9 cellular contexts compared by ENCODE assay signal in genomic region chr4:87375719-87376291, GRCh38. TPM values are rescaled to one million over a fixed set of nuclear protein-coding genes. Genes with fewer than 3 reads are reported as not detected.
DNase-seq lines count a peak whose midpoint lies in the region; ATAC-seq, FAIRE-seq and TF ChIP-seq lines count a peak whose summit lies in the region.
"Had no signal": no experiment of that assay in that cellular context is flagged by ENCODE, and none has a peak within 500 bp of the region (broad histone marks: within the 10 kb centered on the region; RNA-seq: fewer than 3 reads in every experiment).

No MANE protein-coding gene starts in this region.

- no peak for DNase-seq in D721Med (ENCODE audit: insufficient read length, low spot score)
- DNase-seq in NCI-H226: peak; percentile 36
- DNase-seq in cerebellum (ENCODE audit: low spot score): peak; percentile 50
- DNase-seq in HepG2 (ENCODE audit: low spot score): peak; percentile 61
- DNase-seq in aorta: no peak
- no peak for DNase-seq in UCSD-AML1 (lab: John Stamatoyannopoulos, UW; ENCODE audit: unreplicated experiment)
- DNase-seq in NCI-H2171 treated with DMSO at 0.1 percent for 48 hours (lab: John Stamatoyannopoulos, UW): no peak

- in situ Hi-C loops in HepG2 (cut with HindIII; ENCODE audit: extremely low pct_ligation_motif_present, low pct_unique_long_range_greater_than_20kb): loop anchor here (10.0 kb wide), 1 partner anchor 89 kb away; no protein-coding TSS in a partner anchor

- 49% methylated on average over 4 of the region's 4 CpGs for WGBS in HepG2 (ENCODE audit: low lambda C conversion rate)
- 34 to 46% methylated on average over 4 of the region's 4 CpGs for WGBS in aorta, 2 donors

- TF ChIP-seq RAD21 in HepG2 (CRISPR knock-in tag; IDR thresholded peaks at IDR 0.05): peak; percentile 76

- BruUV-seq in HepG2 (replicated peaks; lab: Mats Ljungman, UMichigan): no TSS peak

- H2AFZ ChIP-seq in HepG2 (ENCODE audit: low read length): no peak overlapping the region

- H3K4me2 ChIP-seq in HepG2 (ENCODE audit: low read depth, low read length): no peak overlapping the region

- no peaks in the 10 kb centered on the region for H3K27me3 ChIP-seq in HepG2 (ENCODE audit: control insufficient read depth in 1 of 2, insufficient read depth in 2 of 2, low read length in 2 of 2)
- H3K27me3 ChIP-seq in aorta (ENCODE audit: control insufficient read depth in 1 of 2, insufficient read depth in 2 of 2, low read length in 1 of 2): no peaks in the 10 kb centered on the region

- no peak overlapping the region for H3K9ac ChIP-seq in HepG2 (ENCODE audit: insufficient read depth, low read depth, low read length)

- H3K4me1 ChIP-seq in HepG2 (ENCODE audit: insufficient read depth, low read length) (peaks cover 15% of the 10 kb centered on the region), aorta (ENCODE audit: control insufficient read depth in 1 of 2, insufficient read depth in 2 of 2, low read length in 2 of 2) (no peaks in the 10 kb centered on the region)

- TF ChIP-seq CTCF in D721Med (IDR thresholded peaks at IDR 0.05; ENCODE audit: insufficient read depth, missing control alignments) (peak; percentile 75), HepG2 (CRISPR knock-in tag; IDR thresholded peaks at IDR 0.05) (peak; percentile 75)

- peak; percentile 62 for ATAC-seq in GM21515 (IDR thresholded peaks at IDR 0.05; ENCODE audit: unreplicated experiment)
- peak; percentile 75 for ATAC-seq in HepG2
- peak; percentile 88 for ATAC-seq in aorta (ENCODE audit: low FRiP score)

- no peaks in the 10 kb centered on the region for H3K9me3 ChIP-seq in HepG2 (ENCODE audit: low read length)
- no peaks in the 10 kb centered on the region for H3K9me3 ChIP-seq in aorta (ENCODE audit: control insufficient read depth, low read length)

- POLR2A ChIA-PET in HepG2 (lab: Yijun Ruan, JAX): interaction anchor here (1.1 to 3.1 kb wide), 3 partner anchors 12 to 47 kb away, joined by 4 to 13 read pairs (median 5); partner anchors contain the start of genes HSD17B11 and NUDT9

- H3K36me3 ChIP-seq in HepG2 (replicated peaks in 1 of 2; ENCODE audit: control insufficient read depth in 1 of 2, insufficient read depth in 2 of 2, low read length in 2 of 2): peaks cover 15 to 51% of the 10 kb centered on the region in 2 experiments
- H3K36me3 ChIP-seq in aorta (ENCODE audit: control insufficient read depth in 1 of 2, insufficient read depth in 2 of 2, low read length in 1 of 2): no peaks in the 10 kb centered on the region

- H3K79me2 ChIP-seq in HepG2 (ENCODE audit: insufficient read depth, low read length): peaks cover 8% of the 10 kb centered on the region

- no peak overlapping the region for H3K4me3 ChIP-seq in HepG2 (replicated peaks in 1 of 3; ENCODE audit: insufficient read depth in 1 of 3, low read depth in 2 of 3, low read length in 3 of 3)
- no peak overlapping the region for H3K4me3 ChIP-seq in aorta (ENCODE audit: low read length in 2 of 2)
- H3K4me3 ChIP-seq: SK-N-MC had no signal

- intact Hi-C loops in HepG2 (cut with micrococcal nuclease; ENCODE audit: unreplicated experiment): loop anchor here (1.0 to 10.0 kb wide), 3 partner anchors 49 to 89 kb away; partner anchors contain the start of gene NUDT9
- intact Hi-C loops in aorta (cut with DNase I): loop anchor here (2.0 to 5.0 kb wide), 4 partner anchors 46 to 471 kb away; partner anchors contain the start of gene NUDT9 (in 1 of the 2)

- H3K27ac ChIP-seq in HepG2 (ENCODE audit: extremely low read length, insufficient read depth, low read length) (no peak overlapping the region), aorta (ENCODE audit: low read depth in 1 of 2, low read length in 2 of 2) (no peak overlapping the region)
- H3K27ac ChIP-seq: SK-N-MC had no signal

- no peak for TF ChIP-seq POLR2A in HepG2 (IDR thresholded peaks at IDR 0.05; ENCODE audit: insufficient read depth in 1 of 2, low read depth in 2 of 2, low read length in 2 of 2)

- CTCF ChIA-PET in HepG2 (lab: Yijun Ruan, JAX; ENCODE audit: low intra/inter-chr PET ratio, low total read pairs): interaction anchor here (1.6 to 4.2 kb wide), 2 partner anchors 76 to 89 kb away, joined by 7 to 56 read pairs; no protein-coding TSS in a partner anchor

- peaks cover 18% of the 10 kb centered on the region; the same call in 1 of the 2 replicates for H4K20me1 ChIP-seq in HepG2 (ENCODE audit: insufficient read depth, low read length)

- FAIRE-seq in D721Med (lab: Jason Lieb, UNC): no peak
- peak; percentile 87 for FAIRE-seq in HepG2 (lab: Jason Lieb, UNC)

- TF ChIP-seq EP300 in HepG2 (IDR thresholded peaks at IDR 0.05; ENCODE audit: low read depth in 2 of 2, low read length in 2 of 2): peak in 1 of 2 experiments; percentile 20; a peak in 1 of 4 replicates
- TF ChIP-seq EP300 in HepG2 (CRISPR knock-in tag; IDR thresholded peaks at IDR 0.05; ENCODE audit: borderline replicate concordance): no peak

RNA-seq across cellular contexts. Expression of gene HSD17B11, which starts 15.2 kb away (rescaled TPM):
- total RNA-seq in cerebellum (25.1 TPM), HepG2 (2016; rRNA removed; fragmentation: Illumina TruSeq; extraction: Trizol) (120 and 158 TPM in 2 replicates), aorta (10 to 100 TPM; 35.5 to 74.8 TPM)
- 37.4 and 46.0 TPM in 2 replicates for total RNA-seq in HepG2 (2016; cell fraction: cytosol; rRNA removed; fragmentation: Illumina TruSeq; extraction: Trizol; ENCODE audit: low read depth)
- total RNA-seq in HepG2 (2016; cell fraction: insoluble cytoplasmic fraction; rRNA removed; fragmentation: Illumina TruSeq; extraction: Trizol): 110 and 160 TPM in 2 replicates
- total RNA-seq in HepG2 (2016; cell fraction: membrane; rRNA removed; fragmentation: Illumina TruSeq; extraction: Trizol): 80.0 and 109 TPM in 2 replicates
- total RNA-seq in HepG2 (2016; cell fraction: nucleus; rRNA removed; fragmentation: Illumina TruSeq; extraction: Trizol): 123 and 135 TPM in 2 replicates
- polyA plus RNA-seq in HepG2 (2011; rRNA removed) (99.1 and 121 TPM in 2 replicates), aorta (10 to 100 TPM; 52.6 to 77.6 TPM)
- polyA plus RNA-seq in HepG2 (2011; cell fraction: cytosol; rRNA removed): 45.0 and 85.9 TPM in 2 replicates
- polyA plus RNA-seq in HepG2 (2011; cell fraction: nucleus; rRNA removed): 16.3 and 22.2 TPM in 2 replicates
- 185 and 257 TPM in 2 replicates for polyA plus RNA-seq in HepG2 (2012)
- polyA plus RNA-seq in HepG2 (2016; cell fraction: cytosol; fragmentation: Illumina TruSeq; extraction: Trizol; ENCODE audit: low read depth): 40.7 and 42.3 TPM in 2 replicates
- polyA plus RNA-seq in HepG2 (2016; cell fraction: insoluble cytoplasmic fraction; fragmentation: Illumina TruSeq; extraction: Trizol; ENCODE audit: low read depth): 99.3 and 110 TPM in 2 replicates
- 66.9 and 69.9 TPM in 2 replicates for polyA plus RNA-seq in HepG2 (2016; cell fraction: membrane; fragmentation: Illumina TruSeq; extraction: Trizol; ENCODE audit: low read depth)
- 168 and 180 TPM in 2 replicates for polyA plus RNA-seq in HepG2 (2016; cell fraction: nucleus; fragmentation: Illumina TruSeq; extraction: Trizol; ENCODE audit: insufficient read depth, low read depth)
- polyA minus RNA-seq in HepG2 (2011; rRNA and poly(A)+ RNA removed; ENCODE audit: low replicate concordance): 14.6 and 50.4 TPM in 2 replicates
- 52.1 and 76.8 TPM in 2 replicates for polyA minus RNA-seq in HepG2 (2011; cell fraction: cytosol; rRNA and poly(A)+ RNA removed)
- 62.1 and 76.0 TPM in 2 replicates for polyA minus RNA-seq in HepG2 (2011; cell fraction: nucleus; rRNA and poly(A)+ RNA removed)

RNA-seq across cellular contexts. Expression of gene NUDT9, which starts 46.6 kb away (rescaled TPM):
- total RNA-seq in cerebellum (16.2 TPM), HepG2 (2016; rRNA removed; fragmentation: Illumina TruSeq; extraction: Trizol) (9.7 and 10.4 TPM in 2 replicates), aorta (10 to 100 TPM; 22.2 to 29.1 TPM)
- 4.4 and 4.5 TPM in 2 replicates for total RNA-seq in HepG2 (2016; cell fraction: cytosol; rRNA removed; fragmentation: Illumina TruSeq; extraction: Trizol; ENCODE audit: low read depth)
- total RNA-seq in HepG2 (2016; cell fraction: insoluble cytoplasmic fraction; rRNA removed; fragmentation: Illumina TruSeq; extraction: Trizol): 8.4 and 12.1 TPM in 2 replicates
- total RNA-seq in HepG2 (2016; cell fraction: membrane; rRNA removed; fragmentation: Illumina TruSeq; extraction: Trizol): 6.1 and 6.5 TPM in 2 replicates
- 12.8 and 15.6 TPM in 2 replicates for total RNA-seq in HepG2 (2016; cell fraction: nucleus; rRNA removed; fragmentation: Illumina TruSeq; extraction: Trizol)
- polyA plus RNA-seq in HepG2 (2011; rRNA removed) (11.2 and 12.3 TPM in 2 replicates), aorta (10 to 100 TPM; 38.7 to 39.0 TPM)
- polyA plus RNA-seq in HepG2 (2011; cell fraction: cytosol; rRNA removed): 7.3 and 10.3 TPM in 2 replicates
- polyA plus RNA-seq in HepG2 (2011; cell fraction: nucleus; rRNA removed): 6.9 and 8.4 TPM in 2 replicates
- polyA plus RNA-seq in HepG2 (2012): 19.7 and 20.0 TPM in 2 replicates
- 8.1 and 8.4 TPM in 2 replicates for polyA plus RNA-seq in HepG2 (2016; cell fraction: cytosol; fragmentation: Illumina TruSeq; extraction: Trizol; ENCODE audit: low read depth)
- 22.9 and 26.8 TPM in 2 replicates for polyA plus RNA-seq in HepG2 (2016; cell fraction: insoluble cytoplasmic fraction; fragmentation: Illumina TruSeq; extraction: Trizol; ENCODE audit: low read depth)
- polyA plus RNA-seq in HepG2 (2016; cell fraction: membrane; fragmentation: Illumina TruSeq; extraction: Trizol; ENCODE audit: low read depth): 7.6 and 9.6 TPM in 2 replicates
- 41.0 and 46.0 TPM in 2 replicates for polyA plus RNA-seq in HepG2 (2016; cell fraction: nucleus; fragmentation: Illumina TruSeq; extraction: Trizol; ENCODE audit: insufficient read depth, low read depth)
- polyA minus RNA-seq in HepG2 (2011; rRNA and poly(A)+ RNA removed; ENCODE audit: low replicate concordance): 9.9 and 15.3 TPM in 2 replicates
- 6.2 and 9.4 TPM in 2 replicates for polyA minus RNA-seq in HepG2 (2011; cell fraction: cytosol; rRNA and poly(A)+ RNA removed)
- 21.8 and 27.0 TPM in 2 replicates for polyA minus RNA-seq in HepG2 (2011; cell fraction: nucleus; rRNA and poly(A)+ RNA removed)

RNA-seq across cellular contexts. Expression of gene HSD17B13, which starts 53.1 kb away (rescaled TPM):
- total RNA-seq in cerebellum (0.36 TPM), HepG2 (2016; rRNA removed; fragmentation: Illumina TruSeq; extraction: Trizol) (0.04 TPM in 1 of 2 replicates, not detected in the other), aorta (1 to 10 TPM in 1 of 2 donors, under 1 TPM in 1; 0.32 to 1.1 TPM)
- not detected in 2 replicates for total RNA-seq in HepG2 (2016; cell fraction: cytosol; rRNA removed; fragmentation: Illumina TruSeq; extraction: Trizol; ENCODE audit: low read depth)
- 0.07 and 0.11 TPM in 2 replicates for total RNA-seq in HepG2 (2016; cell fraction: insoluble cytoplasmic fraction; rRNA removed; fragmentation: Illumina TruSeq; extraction: Trizol)
- not detected in 2 replicates for total RNA-seq in HepG2 (2016; cell fraction: membrane; rRNA removed; fragmentation: Illumina TruSeq; extraction: Trizol)
- 0.16 and 0.34 TPM in 2 replicates for total RNA-seq in HepG2 (2016; cell fraction: nucleus; rRNA removed; fragmentation: Illumina TruSeq; extraction: Trizol)
- polyA plus RNA-seq in HepG2 (2011; rRNA removed) (0.15 and 0.27 TPM in 2 replicates), aorta (under 1 TPM; 0.05 to 0.38 TPM)
- 0.13 TPM in 2 replicates for polyA plus RNA-seq in HepG2 (2011; cell fraction: cytosol; rRNA removed)
- polyA plus RNA-seq in HepG2 (2011; cell fraction: nucleus; rRNA removed): 0.32 and 0.40 TPM in 2 replicates
- polyA plus RNA-seq in HepG2 (2012): 0.59 and 1.4 TPM in 2 replicates
- 0.06 TPM in 1 of 2 replicates, not detected in the other for polyA plus RNA-seq in HepG2 (2016; cell fraction: cytosol; fragmentation: Illumina TruSeq; extraction: Trizol; ENCODE audit: low read depth)
- polyA plus RNA-seq in HepG2 (2016; cell fraction: insoluble cytoplasmic fraction; fragmentation: Illumina TruSeq; extraction: Trizol; ENCODE audit: low read depth): not detected in 2 replicates
- polyA plus RNA-seq in HepG2 (2016; cell fraction: membrane; fragmentation: Illumina TruSeq; extraction: Trizol; ENCODE audit: low read depth): not detected in 2 replicates
- 0.53 and 0.68 TPM in 2 replicates for polyA plus RNA-seq in HepG2 (2016; cell fraction: nucleus; fragmentation: Illumina TruSeq; extraction: Trizol; ENCODE audit: insufficient read depth, low read depth)
- 0.07 TPM in 1 of 2 replicates, not detected in the other for polyA minus RNA-seq in HepG2 (2011; rRNA and poly(A)+ RNA removed; ENCODE audit: low replicate concordance)
- not detected in 2 replicates for polyA minus RNA-seq in HepG2 (2011; cell fraction: cytosol; rRNA and poly(A)+ RNA removed)
- polyA minus RNA-seq in HepG2 (2011; cell fraction: nucleus; rRNA and poly(A)+ RNA removed): 0.37 and 0.52 TPM in 2 replicates

Comparison
In these comparisons a context has a peak if more than half of its experiments do, and no peak if none do; other contexts are left out.
1. DNase-seq: peak in NCI-H226 (single experiment), cerebellum (single experiment) and HepG2 (single experiment); none in D721Med (single experiment), aorta (0 of 2), UCSD-AML1 (single experiment) and NCI-H2171 treated with DMSO at 0.1 percent for 48 hours (single experiment).
2. Peak in every context shown above with its lines, with median percentiles within 50 percentile points of each other: ATAC-seq.